ENCODE assay signal across 12 cellular contexts in genomic region chr12:47206450-47206830, GRCh38.
DNase-seq lines count a peak whose midpoint lies in the region; ATAC-seq and TF ChIP-seq lines count a peak whose summit lies in the region.
"Had no signal": no experiment of that assay in that cellular context is flagged by ENCODE, and none has a peak within 500 bp of the region (broad histone marks: within the 10 kb centered on the region; RNA-seq: fewer than 3 reads in every experiment).

No MANE protein-coding gene starts in this region.

- peaks cover 63% of the 10 kb centered on the region for H3K36me3 Mint-ChIP-seq in CD4-positive, CD25-positive, alpha-beta regulatory T cell
- H3K36me3 Mint-ChIP-seq in activated T-helper 1 cell treated with anti-CD3 and anti-CD28 coated beads, Interleukin-12 subunit alpha, Interleukin-12 subunit beta, Interleukin-2, Interleukin-4 antibody, amounts not matched to agents 30 ng/mL and 10 ng/mL and 1 ng/mL, durations not matched to agents 14 hours and 24 hours and 36 hours (ENCODE audit: low read depth) = peaks cover 58% of the 10 kb centered on the region

- H2BK120ac ChIP-seq in mesendoderm (ENCODE audit: low read depth, low read length) = no peak overlapping the region

- no peak overlapping the region for H3K23ac ChIP-seq in mesendoderm (ENCODE audit: low read length)

- H3K4me1 ChIP-seq in CD4-positive, CD25-positive, alpha-beta regulatory T cell (ENCODE audit: control insufficient read depth, insufficient read depth, low read length, poor library complexity, severe bottlenecking) = peaks cover 73% of the 10 kb centered on the region
- peaks cover 11% of the 10 kb centered on the region for H3K4me1 ChIP-seq in mesendoderm (ENCODE audit: control insufficient read depth, low read depth, low read length)
- peaks cover 0 to 43% (median 0%) of the 10 kb centered on the region in 9 donors for H3K4me1 ChIP-seq in heart right ventricle
- H3K4me1 ChIP-seq: prostate gland had no signal

- peak overlapping the region; percentile 69 to 98 (median 88) for H3K4me3 Mint-ChIP-seq in CD4-positive, CD25-positive, alpha-beta regulatory T cell
- peak overlapping the region; percentile 70 for H3K4me3 Mint-ChIP-seq in activated T-helper 1 cell treated with anti-CD3 and anti-CD28 coated beads, Interleukin-12 subunit alpha, Interleukin-12 subunit beta, Interleukin-2, Interleukin-4 antibody, amounts not matched to agents 30 ng/mL and 10 ng/mL and 1 ng/mL, durations not matched to agents 14 hours and 24 hours and 36 hours

- no peak overlapping the region for H3K4ac ChIP-seq in mesendoderm (ENCODE audit: low read depth, low read length)

- peak overlapping the region; percentile 79 for H3K4me3 ChIP-seq in CD4-positive, CD25-positive, alpha-beta regulatory T cell (ENCODE audit: low read depth, low read length)
- H3K4me3 ChIP-seq in mesendoderm (ENCODE audit: low read length) (no peak overlapping the region), heart right ventricle (no peak overlapping the region)
- H3K4me3 ChIP-seq: prostate gland had no signal

- H2BK15ac ChIP-seq in mesendoderm (replicated peaks; ENCODE audit: low read depth) = peak overlapping the region; percentile 4

- H3K18ac ChIP-seq in mesendoderm (ENCODE audit: low read length) = peak overlapping the region; percentile 7

- H4K5ac ChIP-seq in mesendoderm (ENCODE audit: low read length) = no peak overlapping the region

- H2AK5ac ChIP-seq in mesendoderm (ENCODE audit: low read length) = no peak overlapping the region

- H3K9ac ChIP-seq in mesendoderm (ENCODE audit: low read length) = no peak overlapping the region

- H3K27me3 ChIP-seq in CD4-positive, CD25-positive, alpha-beta regulatory T cell (ENCODE audit: control insufficient read depth, insufficient read depth, low read length) = no peaks in the 10 kb centered on the region
- H3K27me3 ChIP-seq in mesendoderm (ENCODE audit: insufficient read depth, low read length, poor library complexity) = no peaks in the 10 kb centered on the region
- H3K27me3 ChIP-seq in heart right ventricle = no peaks in the 10 kb centered on the region

- peaks cover 63% of the 10 kb centered on the region for H3K36me3 ChIP-seq in CD4-positive, CD25-positive, alpha-beta regulatory T cell (ENCODE audit: control insufficient read depth, insufficient read depth, low read length)
- H3K36me3 ChIP-seq in mesendoderm (ENCODE audit: control insufficient read depth, insufficient read depth, low read length) (no peaks in the 10 kb centered on the region), heart right ventricle (peaks cover 0 to 17% (median 0%) of the 10 kb centered on the region in 9 donors)
- H3K36me3 ChIP-seq: prostate gland had no signal

- H3K27ac ChIP-seq in CD4-positive, CD25-positive, alpha-beta regulatory T cell (ENCODE audit: insufficient read depth, low read length, poor library complexity, severe bottlenecking) = peak overlapping the region; percentile 74
- H3K27ac ChIP-seq in mesendoderm (ENCODE audit: low read depth, low read length) (no peak overlapping the region), heart right ventricle (peak overlapping the region in 1 of 10 donors; percentile 58)
- H3K27ac ChIP-seq: prostate gland had no signal

- intact Hi-C loops in activated T-helper 1 cell treated with anti-CD3 and anti-CD28 coated beads, Interleukin-12 subunit alpha, Interleukin-12 subunit beta, Interleukin-2, Interleukin-4 antibody, amounts not matched to agents 30 ng/mL and 10 ng/mL and 1 ng/mL, durations not matched to agents 14 hours and 24 hours and 36 hours (cut with micrococcal nuclease) = loop anchor here (2.0 kb wide), 1 partner anchor 14 kb away; no protein-coding TSS in a partner anchor
- intact Hi-C loops in heart right ventricle (cut with DNase I) = no loop called here

- H4K8ac ChIP-seq in mesendoderm (ENCODE audit: low read depth, low read length) = no peak overlapping the region

- H3K56ac ChIP-seq in mesendoderm (ENCODE audit: low read length) = peak overlapping the region; percentile 4

- H3K79me2 ChIP-seq in mesendoderm (ENCODE audit: control insufficient read depth, insufficient read depth, low read length) = no peaks in the 10 kb centered on the region

- H3K27ac Mint-ChIP-seq in CD4-positive, CD25-positive, alpha-beta regulatory T cell = peak overlapping the region; percentile 81 to 93 (median 93)
- peak overlapping the region; percentile 85 for H3K27ac Mint-ChIP-seq in activated T-helper 1 cell treated with anti-CD3 and anti-CD28 coated beads, Interleukin-12 subunit alpha, Interleukin-12 subunit beta, Interleukin-2, Interleukin-4 antibody, amounts not matched to agents 30 ng/mL and 10 ng/mL and 1 ng/mL, durations not matched to agents 14 hours and 24 hours and 36 hours

- H3K4me1 Mint-ChIP-seq in CD4-positive, CD25-positive, alpha-beta regulatory T cell = peaks cover 42 to 89% (median 67%) of the 10 kb centered on the region in 4 donors
- peaks cover 65% of the 10 kb centered on the region for H3K4me1 Mint-ChIP-seq in activated T-helper 1 cell treated with anti-CD3 and anti-CD28 coated beads, Interleukin-12 subunit alpha, Interleukin-12 subunit beta, Interleukin-2, Interleukin-4 antibody, amounts not matched to agents 30 ng/mL and 10 ng/mL and 1 ng/mL, durations not matched to agents 14 hours and 24 hours and 36 hours (ENCODE audit: low read depth)

- no CpG with 5 or more reads among the region's 4 CpGs for WGBS in mesendoderm (ENCODE audit: extremely low coverage, insufficient coverage, low lambda C conversion rate)
- 93 to 95% methylated on average over 4 of the region's 4 CpGs for WGBS in heart right ventricle, 2 donors

- ATAC-seq in CD4-positive, CD25-positive, alpha-beta regulatory T cell (ENCODE audit: low read depth in 2 of 2) = no peak
- peak; percentile 22 for ATAC-seq in GM19463 (IDR thresholded peaks at IDR 0.05; ENCODE audit: unreplicated experiment)
- no peak for ATAC-seq in activated CD4-positive, CD25-positive, alpha-beta regulatory T cell treated with anti-CD3 and anti-CD28 coated beads, Interleukin-2, amount 50 U/mL, for 24 hours
- ATAC-seq in heart right ventricle = no peak
- ATAC-seq in HG02798 (IDR thresholded peaks at IDR 0.05; ENCODE audit: poor library complexity, unreplicated experiment) = no peak

- no peak for DNase-seq in CD4-positive, CD25-positive, alpha-beta regulatory T cell
- DNase-seq in activated T-helper 1 cell treated with anti-CD3 and anti-CD28 coated beads, Interleukin-12 subunit alpha, Interleukin-12 subunit beta, Interleukin-2, Interleukin-4 antibody, amounts not matched to agents 30 ng/mL and 10 ng/mL and 1 ng/mL, durations not matched to agents 14 hours and 24 hours and 36 hours (ENCODE audit: low spot score) = no peak
- DNase-seq in mesendoderm = no peak
- no peak for DNase-seq in heart right ventricle
- DNase-seq: aorta; hypothalamus; SHP77 treated with DMSO at 0.1 percent for 48 hours; stimulated activated CD4-positive, alpha-beta T cell treated with anti-CD3 and anti-CD28 coated beads, Interleukin-12 subunit alpha, Interleukin-12 subunit beta, amount 100 ng/mL, for 4 hours had no signal

- no peaks in the 10 kb centered on the region for H3K9me3 ChIP-seq in CD4-positive, CD25-positive, alpha-beta regulatory T cell (ENCODE audit: control insufficient read depth in 2 of 2, low read length in 2 of 2)
- no peaks in the 10 kb centered on the region for H3K9me3 ChIP-seq in heart right ventricle
- H3K9me3 ChIP-seq: prostate gland had no signal

- TF ChIP-seq CTCF in heart right ventricle (IDR thresholded peaks at IDR 0.05) = no peak

- no peak overlapping the region for H3K4me2 ChIP-seq in mesendoderm (ENCODE audit: low read length)

- no peaks in the 10 kb centered on the region for H3K9me3 Mint-ChIP-seq in CD4-positive, CD25-positive, alpha-beta regulatory T cell
- no peaks in the 10 kb centered on the region for H3K9me3 Mint-ChIP-seq in activated T-helper 1 cell treated with anti-CD3 and anti-CD28 coated beads, Interleukin-12 subunit alpha, Interleukin-12 subunit beta, Interleukin-2, Interleukin-4 antibody, amounts not matched to agents 30 ng/mL and 10 ng/mL and 1 ng/mL, durations not matched to agents 14 hours and 24 hours and 36 hours

- H2BK5ac ChIP-seq in mesendoderm (ENCODE audit: low read length) = no peak overlapping the region

- no peaks in the 10 kb centered on the region for H3K79me1 ChIP-seq in mesendoderm (ENCODE audit: low read length)

- H3K27me3 Mint-ChIP-seq in CD4-positive, CD25-positive, alpha-beta regulatory T cell = no peaks in the 10 kb centered on the region
- no peaks in the 10 kb centered on the region for H3K27me3 Mint-ChIP-seq in activated T-helper 1 cell treated with anti-CD3 and anti-CD28 coated beads, Interleukin-12 subunit alpha, Interleukin-12 subunit beta, Interleukin-2, Interleukin-4 antibody, amounts not matched to agents 30 ng/mL and 10 ng/mL and 1 ng/mL, durations not matched to agents 14 hours and 24 hours and 36 hours (ENCODE audit: insufficient read depth)
